ENCODE assay signal across 17 cellular contexts in the genomic region with DNA sequence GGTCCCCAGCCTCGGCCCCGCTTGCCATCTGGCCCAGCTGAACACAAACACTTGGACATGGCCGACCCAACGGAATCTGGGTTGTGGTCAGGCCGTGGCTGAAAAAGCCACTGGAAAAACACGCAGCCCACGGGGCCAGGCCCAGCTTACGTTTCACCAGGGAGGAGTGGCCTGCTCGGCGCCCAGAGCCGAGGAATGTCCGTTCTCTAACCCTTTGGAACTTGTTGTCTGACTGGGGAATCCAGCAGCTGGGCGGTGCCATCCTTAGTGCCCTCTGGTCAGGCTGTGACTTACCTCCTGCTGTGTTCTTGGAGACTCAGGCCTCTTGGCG. TPM values are rescaled to one million over a fixed set of nuclear protein-coding genes. Genes with fewer than 3 reads are reported as not detected.
"Had no signal": no experiment of that assay in that cellular context is flagged by ENCODE, and none has a peak within 500 bp of the region (broad histone marks: within the 10 kb centered on the region; RNA-seq: fewer than 3 reads in every experiment).

No MANE protein-coding gene starts in this region.

- H3K4me3 ChIP-seq: breast epithelium, skin epidermis, tibial artery, vagina had no signal

- H3K36me3 Mint-ChIP-seq: activated naive CD4-positive, alpha-beta T cell treated with anti-CD3 and anti-CD28 coated beads, Interleukin-2, amount 10 ng/mL, durations not matched to agents 7 days and 5 days had no signal

- H2AFZ ChIP-seq: parathyroid adenoma had no signal

- H3K9me3 Mint-ChIP-seq: activated naive CD4-positive, alpha-beta T cell treated with anti-CD3 and anti-CD28 coated beads, Interleukin-2, amount 10 ng/mL, durations not matched to agents 7 days and 5 days; nephron progenitor cell had no signal

- H3K27ac Mint-ChIP-seq: activated CD4-positive, alpha-beta T cell treated with anti-CD3 and anti-CD28 coated beads for 36 hours; activated CD8-positive, alpha-beta T cell treated with anti-CD3 and anti-CD28 coated beads for 36 hours; activated naive CD4-positive, alpha-beta T cell treated with anti-CD3 and anti-CD28 coated beads, Interleukin-2, amount 10 ng/mL, durations not matched to agents 7 days and 5 days; activated T-helper 1 cell treated with anti-CD3 and anti-CD28 coated beads, Interleukin-12 subunit alpha, Interleukin-12 subunit beta, Interleukin-2, Interleukin-4 antibody, amounts not matched to agents 30 ng/mL and 10 ng/mL and 1 ng/mL, durations not matched to agents 14 hours and 24 hours and 36 hours had no signal

- DNase-seq: activated CD4-positive, alpha-beta T cell treated with anti-CD3 and anti-CD28 coated beads for 36 hours; activated CD8-positive, alpha-beta T cell treated with anti-CD3 and anti-CD28 coated beads for 36 hours; activated naive CD4-positive, alpha-beta T cell treated with anti-CD3 and anti-CD28 coated beads, Interleukin-2, amount 10 ng/mL, durations not matched to agents 7 days and 5 days; amniotic stem cell; left ventricle myocardium superior; mesenchymal stem cell; nephron progenitor cell; T-helper 1 cell had no signal

- H3K4me3 Mint-ChIP-seq: activated CD4-positive, alpha-beta T cell treated with anti-CD3 and anti-CD28 coated beads for 36 hours; activated CD8-positive, alpha-beta T cell treated with anti-CD3 and anti-CD28 coated beads for 36 hours; activated naive CD4-positive, alpha-beta T cell treated with anti-CD3 and anti-CD28 coated beads, Interleukin-2, amount 10 ng/mL, durations not matched to agents 7 days and 5 days; activated T-helper 1 cell treated with anti-CD3 and anti-CD28 coated beads, Interleukin-12 subunit alpha, Interleukin-12 subunit beta, Interleukin-2, Interleukin-4 antibody, amounts not matched to agents 30 ng/mL and 10 ng/mL and 1 ng/mL, durations not matched to agents 14 hours and 24 hours and 36 hours; nephron progenitor cell had no signal

- H3K9me3 ChIP-seq: breast epithelium, tibial artery, vagina had no signal

- H3K27me3 Mint-ChIP-seq: activated CD4-positive, alpha-beta T cell treated with anti-CD3 and anti-CD28 coated beads for 36 hours; activated CD8-positive, alpha-beta T cell treated with anti-CD3 and anti-CD28 coated beads for 36 hours had no signal

- H3K9ac ChIP-seq: parathyroid adenoma had no signal

- H3K36me3 ChIP-seq: breast epithelium, tibial artery, vagina had no signal

- H3K4me1 ChIP-seq: breast epithelium, parathyroid adenoma had no signal

- FAIRE-seq: frontal cortex had no signal

- H3K79me2 ChIP-seq: parathyroid adenoma had no signal

- H3K27ac ChIP-seq: breast epithelium, parathyroid adenoma, vagina, VCaP had no signal

- H3K27me3 ChIP-seq: vagina had no signal

RNA-seq across cellular contexts. Expression of gene CILP2, which starts 13.8 kb away (rescaled TPM):
- total RNA-seq: kidney epithelial cell had no signal
